ENCODE assay signal across 8 cellular contexts in the genomic region with DNA sequence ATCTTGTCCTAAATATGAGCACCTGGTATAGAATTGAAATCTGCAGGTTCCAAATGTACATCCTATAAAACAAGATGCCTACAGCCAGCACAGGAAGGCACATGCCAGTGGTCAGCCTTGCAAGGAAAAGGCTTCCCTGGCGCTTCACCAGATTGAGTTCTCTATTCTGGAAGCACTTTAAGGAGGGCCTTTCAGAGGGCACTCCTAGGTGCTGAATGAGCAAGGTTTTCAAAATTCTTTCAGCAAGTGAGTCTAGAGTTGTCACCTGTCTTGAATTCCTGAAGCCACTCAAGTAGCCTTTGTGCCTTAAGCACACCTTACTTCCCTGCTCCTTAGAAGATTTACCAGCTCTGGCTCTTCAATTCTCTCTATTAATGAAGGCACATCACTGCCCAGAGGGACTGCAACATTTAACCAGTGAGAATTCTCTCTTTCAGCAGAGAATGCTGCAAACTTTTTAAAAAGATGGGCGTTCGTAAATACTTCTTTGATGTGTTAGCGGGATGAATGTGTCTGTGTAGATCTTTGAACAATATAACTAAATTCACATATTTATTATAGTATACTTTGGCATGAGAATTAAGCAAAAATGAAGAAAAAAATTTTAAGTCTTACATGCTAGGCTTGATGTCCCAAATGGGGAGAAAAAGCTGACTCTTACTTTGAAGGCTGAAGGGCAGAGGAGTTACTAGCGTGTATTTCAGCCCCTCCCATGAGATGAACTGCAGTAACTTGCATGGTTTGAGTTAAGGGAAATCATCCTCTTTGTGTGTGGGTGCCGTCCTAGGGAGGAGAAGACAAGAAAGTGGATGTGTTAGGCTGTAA.
DNase-seq lines count a peak whose midpoint lies in the region; ATAC-seq and TF ChIP-seq lines count a peak whose summit lies in the region.

No MANE protein-coding gene starts in this region.

- intact Hi-C loops in CD14-positive monocyte (cut with micrococcal nuclease), result loop anchor here (10.0 kb wide), 3 partner anchors 488 to 1868 kb away; a partner anchor contains a TSS
- intact Hi-C loops in dendritic cell treated with granulocyte-macrophage colony-stimulating factor and Interleukin-4, amounts not matched to agents 40 ng/mL and 50 ng/mL, for 4 days (cut with micrococcal nuclease), result loop anchor here (5.0 kb wide), 1 partner anchor 480 kb away; a partner anchor contains a TSS

- peak overlapping the region; percentile 78 for H3K27ac ChIP-seq in KMS-11

- H3K4me1 Mint-ChIP-seq in CD14-positive monocyte, result peaks cover 55% of the 10 kb centered on the region
- peaks cover 63% of the 10 kb centered on the region for H3K4me1 Mint-ChIP-seq in dendritic cell treated with granulocyte-macrophage colony-stimulating factor and Interleukin-4, amounts not matched to agents 40 ng/mL and 50 ng/mL, for 4 days (ENCODE audit: low read depth)
- H3K4me1 Mint-ChIP-seq in natural killer cell treated with Interleukin-12 subunit alpha and Interleukin-12 subunit beta and Interleukin-15 and Interleukin-18, amount 100 ng/mL, for 72 hours (ENCODE audit: low read depth in 2 of 2), result peaks cover 44 to 45% of the 10 kb centered on the region in 2 donors

- no peaks in the 10 kb centered on the region for H4K20me1 ChIP-seq in KMS-11 (ENCODE audit: insufficient read depth)

- DNase-seq in CD14-positive monocyte (ENCODE audit: low spot score) (no peak), dedifferentiated amniotic fluid mesenchymal stem cell (ENCODE audit: extremely low spot score) (no peak), NCI-H1092 treated with DMSO at 0.1 percent for 48 hours (lab: John Stamatoyannopoulos, UW) (no peak), SHP77 treated with DMSO at 0.1 percent for 48 hours (lab: John Stamatoyannopoulos, UW) (no peak)
- no peak for DNase-seq in natural killer cell treated with Interleukin-12 subunit alpha and Interleukin-12 subunit beta and Interleukin-15 and Interleukin-18, amount 100 ng/mL, for 72 hours (ENCODE audit: low spot score)

- peak overlapping the region; percentile 74 for H3K4me2 ChIP-seq in KMS-11

- peaks cover 0 to 6% (median 0%) of the 10 kb centered on the region in 3 donors for H3K27me3 Mint-ChIP-seq in CD14-positive monocyte (ENCODE audit: low read depth in 3 of 3)
- H3K27me3 Mint-ChIP-seq in dendritic cell treated with granulocyte-macrophage colony-stimulating factor and Interleukin-4, amounts not matched to agents 40 ng/mL and 50 ng/mL, for 4 days, result no peaks in the 10 kb centered on the region
- H3K27me3 Mint-ChIP-seq in natural killer cell treated with Interleukin-12 subunit alpha and Interleukin-12 subunit beta and Interleukin-15 and Interleukin-18, amount 100 ng/mL, for 72 hours, result no peaks in the 10 kb centered on the region

- no peak for TF ChIP-seq CTCF in CD14-positive monocyte (IDR thresholded peaks at IDR 0.05)
- TF ChIP-seq CTCF in KMS-11 (conservative IDR thresholded peaks at IDR 0.05; ENCODE audit: low read depth, low read length), result no peak

- peaks cover 0 to 3% (median 0%) of the 10 kb centered on the region in 7 donors for H3K9me3 Mint-ChIP-seq in CD14-positive monocyte
- no peaks in the 10 kb centered on the region for H3K9me3 Mint-ChIP-seq in dendritic cell treated with granulocyte-macrophage colony-stimulating factor and Interleukin-4, amounts not matched to agents 40 ng/mL and 50 ng/mL, for 4 days
- H3K9me3 Mint-ChIP-seq in natural killer cell treated with Interleukin-12 subunit alpha and Interleukin-12 subunit beta and Interleukin-15 and Interleukin-18, amount 100 ng/mL, for 72 hours, result no peaks in the 10 kb centered on the region

- peak overlapping the region; percentile 99 to 100 (median 99) for H3K27ac Mint-ChIP-seq in CD14-positive monocyte
- peak overlapping the region; percentile 99 for H3K27ac Mint-ChIP-seq in dendritic cell treated with granulocyte-macrophage colony-stimulating factor and Interleukin-4, amounts not matched to agents 40 ng/mL and 50 ng/mL, for 4 days
- peak overlapping the region; percentile 95 to 97 for H3K27ac Mint-ChIP-seq in natural killer cell treated with Interleukin-12 subunit alpha and Interleukin-12 subunit beta and Interleukin-15 and Interleukin-18, amount 100 ng/mL, for 72 hours

- no peaks in the 10 kb centered on the region for H3K36me3 ChIP-seq in KMS-11 (ENCODE audit: insufficient read depth)

- H3K9ac ChIP-seq in KMS-11, result peak overlapping the region; percentile 47; the same call in 1 of the 2 replicates

- H3K27me3 ChIP-seq in KMS-11 (ENCODE audit: insufficient read depth, low read depth), result no peaks in the 10 kb centered on the region

- H3K79me2 ChIP-seq in KMS-11 (ENCODE audit: insufficient read depth, low read depth), result no peaks in the 10 kb centered on the region

- H3K4me1 ChIP-seq in KMS-11 (ENCODE audit: low read depth, poor library complexity, severe bottlenecking), result peaks cover 32% of the 10 kb centered on the region

- peaks cover 3 to 5% of the 10 kb centered on the region in 2 donors for H3K36me3 Mint-ChIP-seq in CD14-positive monocyte
- H3K36me3 Mint-ChIP-seq in dendritic cell treated with granulocyte-macrophage colony-stimulating factor and Interleukin-4, amounts not matched to agents 40 ng/mL and 50 ng/mL, for 4 days (ENCODE audit: low read depth), result no peaks in the 10 kb centered on the region
- H3K36me3 Mint-ChIP-seq in natural killer cell treated with Interleukin-12 subunit alpha and Interleukin-12 subunit beta and Interleukin-15 and Interleukin-18, amount 100 ng/mL, for 72 hours, result peaks cover 15% of the 10 kb centered on the region

- no peak overlapping the region for H3K4me3 ChIP-seq in KMS-11 (IDR thresholded peaks at IDR 0.05; ENCODE audit: insufficient read depth, low read depth, low read length)

- H2AFZ ChIP-seq in KMS-11 (ENCODE audit: low read depth), result peak overlapping the region; percentile 61

- no peak for ATAC-seq in natural killer cell treated with Interleukin-12 subunit alpha and Interleukin-12 subunit beta and Interleukin-15 and Interleukin-18, amount 100 ng/mL, for 72 hours
- ATAC-seq in GM21367 (IDR thresholded peaks at IDR 0.05; ENCODE audit: unreplicated experiment), result no peak

- peak overlapping the region in 1 of 2 donors; percentile 88 for H3K4me3 Mint-ChIP-seq in CD14-positive monocyte
- H3K4me3 Mint-ChIP-seq in dendritic cell treated with granulocyte-macrophage colony-stimulating factor and Interleukin-4, amounts not matched to agents 40 ng/mL and 50 ng/mL, for 4 days, result peak overlapping the region; percentile 69
- H3K4me3 Mint-ChIP-seq in natural killer cell treated with Interleukin-12 subunit alpha and Interleukin-12 subunit beta and Interleukin-15 and Interleukin-18, amount 100 ng/mL, for 72 hours, result peak overlapping the region; percentile 87
